8 cellular contexts compared by ENCODE assay signal in the genomic region with DNA sequence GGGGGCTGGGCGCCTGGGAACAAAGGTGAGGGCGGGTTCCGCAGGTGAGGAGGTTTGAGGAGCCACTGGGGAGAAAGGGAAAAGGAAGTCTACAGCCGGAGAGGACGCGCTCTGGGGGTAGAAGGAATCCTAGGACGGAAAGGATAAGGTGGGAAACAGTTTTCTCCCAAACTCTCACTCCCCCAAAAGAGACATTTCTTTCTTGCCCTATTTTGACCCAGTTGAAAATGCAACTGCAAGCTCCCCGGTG. TPM values are rescaled to one million over a fixed set of nuclear protein-coding genes. Genes with fewer than 3 reads are reported as not detected.
A peak's percentile ranks its signal among the peaks of the same experiment; 100 is the strongest.
DNase-seq lines count a peak whose midpoint lies in the region; ATAC-seq and TF ChIP-seq lines count a peak whose summit lies in the region.

No MANE protein-coding gene starts in this region.

- H3K4ac ChIP-seq in H9 (ENCODE audit: low read depth, low read length) = no peak overlapping the region; the same call in 1 of the 2 replicates

- H2AK5ac ChIP-seq in H9 (ENCODE audit: insufficient read length, low read length) = no peak overlapping the region

- peak overlapping the region; percentile 91 to 95 for H3K4me3 Mint-ChIP-seq in H9

- H3K9ac ChIP-seq in H9 (ENCODE audit: extremely low read depth, insufficient read length, low read length) = peak overlapping the region; percentile 72

- peaks cover 52 to 58% of the 10 kb centered on the region in 2 experiments for H3K4me1 Mint-ChIP-seq in H9

- H2BK120ac ChIP-seq in H9 (ENCODE audit: low read depth, low read length, poor library complexity, severe bottlenecking) = peak overlapping the region; percentile 74

- peak overlapping the region; percentile 74 for H2BK5ac ChIP-seq in H9 (ENCODE audit: insufficient read length, low read length)

- H3K9me3 ChIP-seq in H9 (ENCODE audit: control insufficient read depth, low read depth, low read length) = no peaks in the 10 kb centered on the region
- no peaks in the 10 kb centered on the region for H3K9me3 ChIP-seq in testis

- H3K36me3 ChIP-seq in kidney epithelial cell (ENCODE audit: control insufficient read depth, insufficient read depth, low read length) = peaks cover 2% of the 10 kb centered on the region
- H3K36me3 ChIP-seq in testis (ENCODE audit: low read depth, missing control alignments) = no peaks in the 10 kb centered on the region

- H4K8ac ChIP-seq in H9 (replicated peaks; ENCODE audit: insufficient read length, low read depth, low read length) = no peak overlapping the region

- peaks cover 15% of the 10 kb centered on the region for H3K23me2 ChIP-seq in H9 (ENCODE audit: insufficient read length, low read depth, low read length, poor library complexity, severe bottlenecking)

- H2AFZ ChIP-seq in H9 (ENCODE audit: low read length) = no peak overlapping the region

- peak overlapping the region; percentile 97 to 99 (median 98) for H3K27ac Mint-ChIP-seq in H9
- H3K27ac Mint-ChIP-seq in activated naive CD4-positive, alpha-beta T cell treated with anti-CD3 and anti-CD28 coated beads, Interleukin-2, amount 50 U/mL, for 72 hours = peak overlapping the region; percentile 90 to 95

- peak overlapping the region; percentile 79 for H3K4me3 ChIP-seq in kidney epithelial cell (ENCODE audit: low read depth, low read length)
- peak overlapping the region; percentile 66 to 94 for H3K4me3 ChIP-seq in testis

- peak overlapping the region; percentile 90 for H4K5ac ChIP-seq in H9 (ENCODE audit: insufficient read length, low read depth, low read length)

- H3K14ac ChIP-seq in H9 (ENCODE audit: insufficient read depth, low read length) = peak overlapping the region; percentile 98

- no peak for DNase-seq in H9
- DNase-seq in activated naive CD4-positive, alpha-beta T cell treated with anti-CD3 and anti-CD28 coated beads, Interleukin-2, amount 50 U/mL, for 72 hours (ENCODE audit: low spot score in 2 of 2) = no peak
- no peak for DNase-seq in kidney epithelial cell (ENCODE audit: low read depth)
- DNase-seq in testis = no peak
- DNase-seq in pons (ENCODE audit: low spot score) = no peak

- TF ChIP-seq POLR2A in testis (IDR thresholded peaks at IDR 0.05) = no peak

- H3K9me3 Mint-ChIP-seq in H9 = no peaks in the 10 kb centered on the region
- H3K9me3 Mint-ChIP-seq in activated naive CD4-positive, alpha-beta T cell treated with anti-CD3 and anti-CD28 coated beads, Interleukin-2, amount 50 U/mL, for 72 hours = no peaks in the 10 kb centered on the region

- H3K27me3 ChIP-seq in H9 (ENCODE audit: insufficient read depth, low read length) = no peaks in the 10 kb centered on the region
- H3K27me3 ChIP-seq in kidney epithelial cell (ENCODE audit: control insufficient read depth, insufficient read depth, low read length) = no peaks in the 10 kb centered on the region
- H3K27me3 ChIP-seq in testis = no peaks in the 10 kb centered on the region

- peaks cover 23 to 29% (median 28%) of the 10 kb centered on the region in 3 experiments for H3K36me3 Mint-ChIP-seq in H9 (ENCODE audit: insufficient read depth in 1 of 3, low read depth in 3 of 3)
- H3K36me3 Mint-ChIP-seq in activated naive CD4-positive, alpha-beta T cell treated with anti-CD3 and anti-CD28 coated beads, Interleukin-2, amount 50 U/mL, for 72 hours = peaks cover 39% of the 10 kb centered on the region in 2 donors

- peak overlapping the region; percentile 91 for H3K4me2 ChIP-seq in H9 (ENCODE audit: insufficient read depth, insufficient read length, low read length)

- H3K18ac ChIP-seq in H9 (ENCODE audit: insufficient read length, low read depth, low read length) = peak overlapping the region; percentile 98

- no peak for ATAC-seq in activated naive CD4-positive, alpha-beta T cell treated with anti-CD3 and anti-CD28 coated beads, Interleukin-2, amount 50 U/mL, for 72 hours
- ATAC-seq in GM19452 (IDR thresholded peaks at IDR 0.05; ENCODE audit: unreplicated experiment) (no peak), HG03175 (IDR thresholded peaks at IDR 0.05; ENCODE audit: unreplicated experiment) (no peak)

- WGBS in H9 (ENCODE audit: extremely low coverage, insufficient read length, low lambda C conversion rate) = no CpG with 5 or more reads among the region's 8 CpGs
- WGBS in testis, 2 donors = 0% methylated on average over 8 of the region's 8 CpGs

- no peak overlapping the region for H3K23ac ChIP-seq in H9 (ENCODE audit: insufficient read length, low read depth, low read length)

- H3K27ac ChIP-seq in 22Rv1 (peak overlapping the region; percentile 98), H9 (ENCODE audit: insufficient read length, low read depth, low read length) (peak overlapping the region; percentile 89), testis (peak overlapping the region; percentile 90 to 98)

- TF ChIP-seq CTCF in 22Rv1 (IDR thresholded peaks at IDR 0.05) = no peak
- TF ChIP-seq CTCF in H9 (conservative IDR thresholded peaks at IDR 0.05) = no peak
- no peak for TF ChIP-seq CTCF in kidney epithelial cell (IDR thresholded peaks at IDR 0.05; ENCODE audit: insufficient read depth, low read length, poor library complexity, severe bottlenecking)
- no peak for TF ChIP-seq CTCF in testis (IDR thresholded peaks at IDR 0.05)

- H3T11ph ChIP-seq in H9 (ENCODE audit: low read length) = no peak overlapping the region

- no peak overlapping the region for H4K91ac ChIP-seq in H9 (ENCODE audit: insufficient read length, low read depth, low read length)

- intact Hi-C loops in testis (cut with DNase I; ENCODE audit: low total_unique reads) = no loop called here

- peaks cover 28% of the 10 kb centered on the region; the same call in 1 of the 2 replicates for H3K79me2 ChIP-seq in H9 (ENCODE audit: insufficient read depth, low read length)

- no peak overlapping the region for H2BK15ac ChIP-seq in H9 (ENCODE audit: low read depth, low read length)

- peak overlapping the region; percentile 86 for H2BK12ac ChIP-seq in H9 (ENCODE audit: insufficient read length, low read depth, low read length)

- H2BK20ac ChIP-seq in H9 (ENCODE audit: low read depth, low read length, poor library complexity, severe bottlenecking) = no peak overlapping the region

- no peaks in the 10 kb centered on the region for H3K79me1 ChIP-seq in H9 (ENCODE audit: insufficient read depth, low read depth, low read length, poor library complexity, severe bottlenecking)

- H3K27me3 Mint-ChIP-seq in H9 (ENCODE audit: low read depth) = no peaks in the 10 kb centered on the region; the same call in 1 of the 2 replicates

- H3K4me1 ChIP-seq in H9 (ENCODE audit: insufficient read depth, low read length) (peaks cover 9% of the 10 kb centered on the region; the same call in 1 of the 2 replicates), testis (peaks cover 18% of the 10 kb centered on the region)

- no peaks in the 10 kb centered on the region for H4K20me1 ChIP-seq in H9 (ENCODE audit: control insufficient read depth, insufficient read depth, insufficient read length)

- H3K56ac ChIP-seq in H9 (ENCODE audit: insufficient read length, low read depth, low read length) = no peak overlapping the region

RNA-seq across cellular contexts. Expression of gene POLR1D, which starts 0.7 kb away (rescaled TPM):
- total RNA-seq in H9 (2021) = 154 and 167 TPM in 2 replicates
- total RNA-seq in activated naive CD4-positive, alpha-beta T cell treated with anti-CD3 and anti-CD28 coated beads, Interleukin-2, amount 50 U/mL, for 72 hours = 100 to 1,000 TPM; 159 to 166 TPM
- total RNA-seq in kidney epithelial cell = 145 and 149 TPM in 2 replicates
- total RNA-seq in testis = 100 to 1,000 TPM; 126 to 136 TPM
- polyA plus RNA-seq in testis (ENCODE audit: insufficient read depth, low read depth, low replicate concordance) = 180 TPM

RNA-seq across cellular contexts. Expression of gene LNX2, which starts 0.7 kb away (rescaled TPM):
- total RNA-seq in H9 (2021) (11.6 and 12.4 TPM in 2 replicates), kidney epithelial cell (11.4 and 16.0 TPM in 2 replicates), testis (10 to 100 TPM; 34.6 to 39.6 TPM)
- 1 to 10 TPM; 4.9 to 7.7 TPM for total RNA-seq in activated naive CD4-positive, alpha-beta T cell treated with anti-CD3 and anti-CD28 coated beads, Interleukin-2, amount 50 U/mL, for 72 hours
- 22.5 TPM for polyA plus RNA-seq in testis (ENCODE audit: insufficient read depth, low read depth, low replicate concordance)
